In the genomic region with DNA sequence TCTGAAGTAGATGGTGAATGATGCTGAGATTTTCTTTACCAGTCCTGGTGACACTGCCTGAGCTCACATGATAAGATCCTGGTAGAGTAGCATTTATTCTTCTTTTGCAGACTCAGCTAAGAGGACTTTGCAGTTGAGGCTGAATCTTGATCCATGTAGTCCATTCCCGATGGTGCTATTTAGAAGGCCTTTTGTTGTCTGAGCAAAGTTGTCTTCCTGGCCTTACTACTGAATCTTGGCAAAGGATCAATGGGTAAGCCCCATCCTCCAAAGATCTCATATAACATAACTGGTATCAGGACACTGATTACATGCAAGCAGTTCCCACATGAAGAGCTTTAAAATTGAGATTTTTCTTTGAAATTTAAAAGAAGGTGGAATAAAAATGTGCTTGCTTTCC, we compare ENCODE assay signal across 17 cellular contexts.
DNase-seq lines count a peak whose midpoint lies in the region; ATAC-seq and TF ChIP-seq lines count a peak whose summit lies in the region.
"Had no signal": no experiment of that assay in that cellular context is flagged by ENCODE, and none has a peak within 500 bp of the region (broad histone marks: within the 10 kb centered on the region; RNA-seq: fewer than 3 reads in every experiment).

No MANE protein-coding gene starts in this region.

- intact Hi-C loops in right lobe of liver (cut with DNase I): no loop called here

- no peak for DNase-seq in GM23338 (ENCODE audit: low spot score)
- peak; percentile 5 for DNase-seq in adipocyte (ENCODE audit: low read depth)
- DNase-seq in hepatocyte (ENCODE audit: low spot score): no peak
- no peak for DNase-seq in mesenteric fat pad (ENCODE audit: low spot score)
- DNase-seq in GM19240 (ENCODE audit: insufficient read length, low spot score): no peak
- no peak for DNase-seq in right lobe of liver
- no peak for DNase-seq in BE2C
- DNase-seq: activated CD4-positive, alpha-beta memory T cell treated with anti-CD3 and anti-CD28 coated beads, Interleukin-2, amount 10 ng/mL, durations not matched to agents 7 days and 5 days; activated effector memory CD4-positive, alpha-beta T cell treated with Interleukin-2 at 50 U/mL for 16 hours; CD4-positive, CD25-positive, alpha-beta regulatory T cell; GDM1; NCI-H187; NCI-H774 had no signal

- TF ChIP-seq CTCF in GM23338 (conservative IDR thresholded peaks at IDR 0.05; ENCODE audit: low read depth in 2 of 2) (no peak), hepatocyte (IDR thresholded peaks at IDR 0.05; ENCODE audit: poor library complexity) (no peak), right lobe of liver (IDR thresholded peaks at IDR 0.05) (no peak), BE2C (IDR thresholded peaks at IDR 0.05; ENCODE audit: low read depth, low read length) (no peak)

- no peak overlapping the region for H2AFZ ChIP-seq in GM23338
- no peak overlapping the region for H2AFZ ChIP-seq in hepatocyte

- H3K9me2 ChIP-seq in GM23338 (ENCODE audit: insufficient read depth) (no peaks in the 10 kb centered on the region), hepatocyte (replicated peaks; ENCODE audit: insufficient read depth) (no peaks in the 10 kb centered on the region)

- no peak overlapping the region for H3K27ac ChIP-seq in GM23338 (ENCODE audit: low read depth)
- peak overlapping the region; percentile 84 for H3K27ac ChIP-seq in hepatocyte
- H3K27ac ChIP-seq in subcutaneous abdominal adipose tissue (ENCODE audit: low read depth, low read length): peak overlapping the region; percentile 88
- no peak overlapping the region for H3K27ac ChIP-seq in right lobe of liver
- H3K27ac ChIP-seq: neutrophil had no signal

- H4K20me1 ChIP-seq in GM23338 (replicated peaks; ENCODE audit: insufficient read depth) (peaks cover 9% of the 10 kb centered on the region; the same call in 1 of the 2 replicates), hepatocyte (ENCODE audit: insufficient read depth, poor library complexity, severe bottlenecking) (no peaks in the 10 kb centered on the region)

- no peak overlapping the region for H3K4me3 ChIP-seq in GM23338
- peak overlapping the region; percentile 29 for H3K4me3 ChIP-seq in adipocyte (ENCODE audit: low read length)
- H3K4me3 ChIP-seq in hepatocyte: no peak overlapping the region
- no peak overlapping the region for H3K4me3 ChIP-seq in subcutaneous abdominal adipose tissue (ENCODE audit: low read depth in 1 of 5, low read length in 5 of 5)
- no peak overlapping the region for H3K4me3 ChIP-seq in right lobe of liver
- no peak overlapping the region for H3K4me3 ChIP-seq in BE2C (ENCODE audit: low read depth, low read length)
- H3K4me3 ChIP-seq: lung had no signal

- H3K4me2 ChIP-seq in GM23338 (no peak overlapping the region), hepatocyte (peak overlapping the region; percentile 36)

- 39% methylated on average over 1 of the region's 1 CpG for WGBS in hepatocyte (ENCODE audit: low lambda C conversion rate, missing lambda C conversion rate)
- 33% methylated on average over 1 of the region's 1 CpG for WGBS in right lobe of liver (ENCODE audit: insufficient coverage, low coverage, low lambda C conversion rate, missing lambda C conversion rate)

- H3K27me3 Mint-ChIP-seq in GM23338 (ENCODE audit: insufficient read depth, low read depth, poor library complexity): peaks cover 1% of the 10 kb centered on the region
- H3K27me3 Mint-ChIP-seq: activated CD4-positive, alpha-beta memory T cell treated with anti-CD3 and anti-CD28 coated beads, Interleukin-2, amount 10 ng/mL, durations not matched to agents 7 days and 5 days; brain; CD4-positive, CD25-positive, alpha-beta regulatory T cell had no signal

- H3K27ac Mint-ChIP-seq in GM23338: peak overlapping the region; percentile 30; the same call in 1 of the 2 replicates
- H3K27ac Mint-ChIP-seq: activated CD4-positive, alpha-beta memory T cell treated with anti-CD3 and anti-CD28 coated beads, Interleukin-2, amount 10 ng/mL, durations not matched to agents 7 days and 5 days; CD4-positive, CD25-positive, alpha-beta regulatory T cell had no signal

- peaks cover 3% of the 10 kb centered on the region; the same call in 2 of the 3 replicates for H3K9me3 Mint-ChIP-seq in GM23338

- no peak for ATAC-seq in GM23338
- no peak for ATAC-seq in right lobe of liver

- H3K4me1 ChIP-seq in GM23338 (ENCODE audit: insufficient read depth): peaks cover 13% of the 10 kb centered on the region
- H3K4me1 ChIP-seq in adipocyte (ENCODE audit: control insufficient read depth, insufficient read depth, low read length): peaks cover 28% of the 10 kb centered on the region
- H3K4me1 ChIP-seq in hepatocyte (ENCODE audit: insufficient read depth): peaks cover 31% of the 10 kb centered on the region
- H3K4me1 ChIP-seq in subcutaneous abdominal adipose tissue (ENCODE audit: control insufficient read depth in 5 of 5, insufficient read depth in 5 of 5, low read length in 5 of 5): peaks cover 3 to 28% (median 21%) of the 10 kb centered on the region in 5 donors
- peaks cover 0 to 7% (median 0%) of the 10 kb centered on the region in 4 donors for H3K4me1 ChIP-seq in right lobe of liver
- H3K4me1 ChIP-seq in BE2C: no peaks in the 10 kb centered on the region; the same call in none of the 2 replicates

- H3K27me3 ChIP-seq in GM23338 (ENCODE audit: insufficient read depth) (no peaks in the 10 kb centered on the region), adipocyte (replicated peaks; ENCODE audit: control insufficient read depth, insufficient read depth, low read length) (no peaks in the 10 kb centered on the region), hepatocyte (no peaks in the 10 kb centered on the region), subcutaneous abdominal adipose tissue (ENCODE audit: control insufficient read depth in 5 of 5, insufficient read depth in 4 of 5, low read length in 5 of 5) (no peaks in the 10 kb centered on the region), right lobe of liver (no peaks in the 10 kb centered on the region), BE2C (no peaks in the 10 kb centered on the region)
- H3K27me3 ChIP-seq: neutrophil had no signal

- H3K4me1 Mint-ChIP-seq in GM23338: peaks cover 3% of the 10 kb centered on the region; the same call in 2 of the 3 replicates
- H3K4me1 Mint-ChIP-seq: activated CD4-positive, alpha-beta memory T cell treated with anti-CD3 and anti-CD28 coated beads, Interleukin-2, amount 10 ng/mL, durations not matched to agents 7 days and 5 days; CD4-positive, CD25-positive, alpha-beta regulatory T cell had no signal

- H3K36me3 ChIP-seq in GM23338 (ENCODE audit: insufficient read depth) (no peaks in the 10 kb centered on the region), adipocyte (ENCODE audit: control insufficient read depth, insufficient read depth, low read length, severe bottlenecking) (no peaks in the 10 kb centered on the region), hepatocyte (replicated peaks; ENCODE audit: insufficient read depth, low read depth) (no peaks in the 10 kb centered on the region), subcutaneous abdominal adipose tissue (ENCODE audit: control insufficient read depth in 5 of 5, insufficient read depth in 5 of 5, low read length in 5 of 5) (no peaks in the 10 kb centered on the region), right lobe of liver (no peaks in the 10 kb centered on the region), BE2C (no peaks in the 10 kb centered on the region)
- H3K36me3 ChIP-seq: neutrophil had no signal

- H3K36me3 Mint-ChIP-seq in GM23338 (ENCODE audit: low read depth): peaks cover 5% of the 10 kb centered on the region; the same call in 2 of the 3 replicates
- H3K36me3 Mint-ChIP-seq: CD4-positive, CD25-positive, alpha-beta regulatory T cell had no signal

- H3K9me3 ChIP-seq in adipocyte (ENCODE audit: control insufficient read depth, low read length): peaks cover 4% of the 10 kb centered on the region
- no peaks in the 10 kb centered on the region for H3K9me3 ChIP-seq in hepatocyte (ENCODE audit: low read depth)
- H3K9me3 ChIP-seq in subcutaneous abdominal adipose tissue (ENCODE audit: control insufficient read depth in 5 of 5, low read length in 5 of 5): no peaks in the 10 kb centered on the region
- H3K9me3 ChIP-seq in right lobe of liver: no peaks in the 10 kb centered on the region
- H3K9me3 ChIP-seq in BE2C: no peaks in the 10 kb centered on the region
- H3K9me3 ChIP-seq: neutrophil had no signal

- no peak overlapping the region for H3K4me3 Mint-ChIP-seq in GM23338
- H3K4me3 Mint-ChIP-seq: activated CD4-positive, alpha-beta memory T cell treated with anti-CD3 and anti-CD28 coated beads, Interleukin-2, amount 10 ng/mL, durations not matched to agents 7 days and 5 days; brain; CD4-positive, CD25-positive, alpha-beta regulatory T cell had no signal

- no peaks in the 10 kb centered on the region for H3F3A ChIP-seq in GM23338 (replicated peaks; ENCODE audit: low read depth)

- TF ChIP-seq POLR2A in right lobe of liver (IDR thresholded peaks at IDR 0.05): no peak

- no peak overlapping the region for H3K9ac ChIP-seq in adipocyte (ENCODE audit: low read length)
- no peak overlapping the region for H3K9ac ChIP-seq in subcutaneous abdominal adipose tissue (ENCODE audit: low read length in 5 of 5)

- peaks cover 68% of the 10 kb centered on the region for H3K79me2 ChIP-seq in GM23338 (replicated peaks; ENCODE audit: insufficient read depth)
- H3K79me2 ChIP-seq in hepatocyte: no peaks in the 10 kb centered on the region

TF ChIP-seq in GM23338, 12 proteins besides CTCF, POLR2A, EP300 and RAD21 (continues in another document):
- no peak for TF ChIP-seq EZH2 (IDR thresholded peaks at IDR 0.05; ENCODE audit: low read depth, unreplicated experiment)
- TF ChIP-seq REST (IDR thresholded peaks at IDR 0.05; ENCODE audit: unreplicated experiment): no peak

Comparison
In these comparisons a context has a peak if more than half of its experiments do, and no peak if none do; other contexts are left out.
1. H3K27ac ChIP-seq: peak in hepatocyte (single experiment) and subcutaneous abdominal adipose tissue (single experiment); none in GM23338 (single experiment) and right lobe of liver (0 of 3).